Comparison of ENCODE assay signal across 8 cellular contexts in the genomic region with DNA sequence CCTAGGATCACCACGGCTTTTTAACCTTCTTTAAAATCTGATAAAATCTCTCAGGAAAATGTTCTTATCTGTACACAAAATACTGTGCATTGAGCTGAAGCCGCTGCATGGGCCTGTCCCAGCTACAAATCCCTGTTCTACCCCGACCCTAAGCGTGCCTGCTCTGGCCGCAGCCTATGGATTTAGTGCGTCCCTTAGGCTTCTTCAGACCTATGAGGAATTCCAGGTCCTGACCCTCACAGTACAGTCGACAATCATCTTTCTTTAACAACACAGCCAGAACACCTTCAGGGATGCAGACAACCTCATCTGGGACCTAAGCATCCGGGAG. TPM values are rescaled to one million over a fixed set of nuclear protein-coding genes. Genes with fewer than 3 reads are reported as not detected.
A peak's percentile ranks its signal among the peaks of the same experiment; 100 is the strongest.
DNase-seq lines count a peak whose midpoint lies in the region; ATAC-seq and TF ChIP-seq lines count a peak whose summit lies in the region.

No MANE protein-coding gene starts in this region.

- no peaks in the 10 kb centered on the region for H3K36me3 ChIP-seq in BE2C
- no peaks in the 10 kb centered on the region for H3K36me3 ChIP-seq in muscle layer of colon (ENCODE audit: insufficient read depth, low read length)

- H3K27me3 Mint-ChIP-seq in HFFc6 (ENCODE audit: insufficient read depth): no peaks in the 10 kb centered on the region; the same call in 1 of the 2 replicates
- H3K27me3 Mint-ChIP-seq in activated T-helper 1 cell treated with anti-CD3 and anti-CD28 coated beads, Interleukin-12 subunit alpha, Interleukin-12 subunit beta, Interleukin-2, Interleukin-4 antibody, amounts not matched to agents 30 ng/mL and 10 ng/mL and 1 ng/mL, durations not matched to agents 14 hours and 24 hours and 36 hours (ENCODE audit: insufficient read depth): no peaks in the 10 kb centered on the region

- intact Hi-C loops in activated T-helper 1 cell treated with anti-CD3 and anti-CD28 coated beads, Interleukin-12 subunit alpha, Interleukin-12 subunit beta, Interleukin-2, Interleukin-4 antibody, amounts not matched to agents 30 ng/mL and 10 ng/mL and 1 ng/mL, durations not matched to agents 14 hours and 24 hours and 36 hours (cut with micrococcal nuclease): loop anchor here (1.0 to 2.0 kb wide), 6 partner anchors 29 to 873 kb away; partner anchors contain the start of genes ADCY3, ATAD2B, FAM228B and PFN4

- TF ChIP-seq CTCF in BE2C (IDR thresholded peaks at IDR 0.05; ENCODE audit: low read depth, low read length) (no peak), HFFc6 (IDR thresholded peaks at IDR 0.05) (no peak)

- no peak overlapping the region for H3K27ac ChIP-seq in muscle layer of colon (ENCODE audit: low read depth, low read length)

- H3K9me3 Mint-ChIP-seq in HFFc6: no peaks in the 10 kb centered on the region
- no peaks in the 10 kb centered on the region for H3K9me3 Mint-ChIP-seq in activated T-helper 1 cell treated with anti-CD3 and anti-CD28 coated beads, Interleukin-12 subunit alpha, Interleukin-12 subunit beta, Interleukin-2, Interleukin-4 antibody, amounts not matched to agents 30 ng/mL and 10 ng/mL and 1 ng/mL, durations not matched to agents 14 hours and 24 hours and 36 hours

- H3K4me1 ChIP-seq in BE2C (peaks cover 3% of the 10 kb centered on the region), muscle layer of colon (ENCODE audit: insufficient read depth, low read length) (peaks cover 15% of the 10 kb centered on the region)

- no peak for ATAC-seq in GM19463 (IDR thresholded peaks at IDR 0.05; ENCODE audit: unreplicated experiment)

- peak overlapping the region; percentile 51; the same call in 1 of the 2 replicates for H3K27ac Mint-ChIP-seq in HFFc6
- H3K27ac Mint-ChIP-seq in activated T-helper 1 cell treated with anti-CD3 and anti-CD28 coated beads, Interleukin-12 subunit alpha, Interleukin-12 subunit beta, Interleukin-2, Interleukin-4 antibody, amounts not matched to agents 30 ng/mL and 10 ng/mL and 1 ng/mL, durations not matched to agents 14 hours and 24 hours and 36 hours: peak overlapping the region; percentile 86

- H3K9me3 ChIP-seq in BE2C (no peaks in the 10 kb centered on the region), muscle layer of colon (ENCODE audit: low read length) (no peaks in the 10 kb centered on the region)

- H3K9ac ChIP-seq in muscle layer of colon (ENCODE audit: low read length): no peak overlapping the region

- H3K4me3 ChIP-seq in BE2C (ENCODE audit: low read depth, low read length) (peak overlapping the region; percentile 84), muscle layer of colon (ENCODE audit: low read depth in 1 of 2, low read length in 2 of 2) (peak overlapping the region; percentile 73 to 80)

- H3K4me1 Mint-ChIP-seq in HFFc6 (ENCODE audit: low read depth): peaks cover 31% of the 10 kb centered on the region
- H3K4me1 Mint-ChIP-seq in activated T-helper 1 cell treated with anti-CD3 and anti-CD28 coated beads, Interleukin-12 subunit alpha, Interleukin-12 subunit beta, Interleukin-2, Interleukin-4 antibody, amounts not matched to agents 30 ng/mL and 10 ng/mL and 1 ng/mL, durations not matched to agents 14 hours and 24 hours and 36 hours (ENCODE audit: low read depth): peaks cover 24% of the 10 kb centered on the region

- peaks cover 6% of the 10 kb centered on the region; the same call in 1 of the 2 replicates for H3K36me3 Mint-ChIP-seq in HFFc6 (ENCODE audit: low read depth)
- peaks cover 5% of the 10 kb centered on the region for H3K36me3 Mint-ChIP-seq in activated T-helper 1 cell treated with anti-CD3 and anti-CD28 coated beads, Interleukin-12 subunit alpha, Interleukin-12 subunit beta, Interleukin-2, Interleukin-4 antibody, amounts not matched to agents 30 ng/mL and 10 ng/mL and 1 ng/mL, durations not matched to agents 14 hours and 24 hours and 36 hours (ENCODE audit: low read depth)

- H3K27me3 ChIP-seq in BE2C (no peaks in the 10 kb centered on the region), muscle layer of colon (ENCODE audit: control insufficient read depth in 1 of 2, insufficient read depth in 2 of 2, low read length in 2 of 2) (peaks cover 0 to 5% of the 10 kb centered on the region in 2 donors)

- H3K4me3 Mint-ChIP-seq in HFFc6: peak overlapping the region; percentile 96
- peak overlapping the region; percentile 94 for H3K4me3 Mint-ChIP-seq in activated T-helper 1 cell treated with anti-CD3 and anti-CD28 coated beads, Interleukin-12 subunit alpha, Interleukin-12 subunit beta, Interleukin-2, Interleukin-4 antibody, amounts not matched to agents 30 ng/mL and 10 ng/mL and 1 ng/mL, durations not matched to agents 14 hours and 24 hours and 36 hours

- DNase-seq in BE2C (no peak), HFFc6 (no peak), NCI-H345 (lab: John Stamatoyannopoulos, UW) (no peak), D341Med (ENCODE audit: low spot score) (no peak), NCI-H82 treated with DMSO at 0.1 percent for 48 hours (lab: John Stamatoyannopoulos, UW; ENCODE audit: unreplicated experiment) (no peak)
- no peak for DNase-seq in activated T-helper 1 cell treated with anti-CD3 and anti-CD28 coated beads, Interleukin-12 subunit alpha, Interleukin-12 subunit beta, Interleukin-2, Interleukin-4 antibody, amounts not matched to agents 30 ng/mL and 10 ng/mL and 1 ng/mL, durations not matched to agents 14 hours and 24 hours and 36 hours (ENCODE audit: low spot score)

RNA-seq across cellular contexts. Expression of gene WDCP, which starts 0.5 kb away (rescaled TPM):
- polyA plus RNA-seq in BE2C (2012; ENCODE audit: insufficient read depth, insufficient read length, low read depth): 11.6 TPM
- 10 to 100 TPM; 12.0 to 19.4 (median 13.5) TPM for total RNA-seq in HFFc6 (2021; fragmentation: NEBNext Ultra II Directional; extraction: Animal tissue kit (Norgen Biotek cat#: 25700))
- 21.9 and 23.1 TPM in 2 replicates for total RNA-seq in activated T-helper 1 cell treated with anti-CD3 and anti-CD28 coated beads, Interleukin-12 subunit alpha, Interleukin-12 subunit beta, Interleukin-2, Interleukin-4 antibody, amounts not matched to agents 30 ng/mL and 10 ng/mL and 1 ng/mL, durations not matched to agents 14 hours and 24 hours and 36 hours

RNA-seq across cellular contexts. Expression of gene FKBP1B, which starts 1.9 kb away (rescaled TPM):
- polyA plus RNA-seq in BE2C (2012; ENCODE audit: insufficient read depth, insufficient read length, low read depth): 11.0 TPM
- 1 to 10 TPM; 4.0 to 6.9 (median 5.2) TPM for total RNA-seq in HFFc6 (2021; fragmentation: NEBNext Ultra II Directional; extraction: Animal tissue kit (Norgen Biotek cat#: 25700))
- total RNA-seq in activated T-helper 1 cell treated with anti-CD3 and anti-CD28 coated beads, Interleukin-12 subunit alpha, Interleukin-12 subunit beta, Interleukin-2, Interleukin-4 antibody, amounts not matched to agents 30 ng/mL and 10 ng/mL and 1 ng/mL, durations not matched to agents 14 hours and 24 hours and 36 hours: 0.47 and 0.71 TPM in 2 replicates

RNA-seq across cellular contexts. Expression of gene SF3B6, which starts 28.5 kb away (rescaled TPM):
- polyA plus RNA-seq in BE2C (2012; ENCODE audit: insufficient read depth, insufficient read length, low read depth): 249 TPM
- 100 to 1,000 TPM; 112 to 139 (median 126) TPM for total RNA-seq in HFFc6 (2021; fragmentation: NEBNext Ultra II Directional; extraction: Animal tissue kit (Norgen Biotek cat#: 25700))
- 128 and 145 TPM in 2 replicates for total RNA-seq in activated T-helper 1 cell treated with anti-CD3 and anti-CD28 coated beads, Interleukin-12 subunit alpha, Interleukin-12 subunit beta, Interleukin-2, Interleukin-4 antibody, amounts not matched to agents 30 ng/mL and 10 ng/mL and 1 ng/mL, durations not matched to agents 14 hours and 24 hours and 36 hours

RNA-seq across cellular contexts. Expression of gene TP53I3, which starts 37.0 kb away (rescaled TPM):
- polyA plus RNA-seq in BE2C (2012; ENCODE audit: insufficient read depth, insufficient read length, low read depth): 63.8 TPM
- 10 to 100 TPM; 51.1 to 66.8 (median 61.4) TPM for total RNA-seq in HFFc6 (2021; fragmentation: NEBNext Ultra II Directional; extraction: Animal tissue kit (Norgen Biotek cat#: 25700))
- total RNA-seq in activated T-helper 1 cell treated with anti-CD3 and anti-CD28 coated beads, Interleukin-12 subunit alpha, Interleukin-12 subunit beta, Interleukin-2, Interleukin-4 antibody, amounts not matched to agents 30 ng/mL and 10 ng/mL and 1 ng/mL, durations not matched to agents 14 hours and 24 hours and 36 hours: 0.70 and 0.96 TPM in 2 replicates

RNA-seq across cellular contexts. Expression of gene MFSD2B, which starts 37.8 kb away (rescaled TPM):
- polyA plus RNA-seq in BE2C (2012; ENCODE audit: insufficient read depth, insufficient read length, low read depth): 4.2 TPM
- under 1 TPM; 0.18 to 0.35 (median 0.24) TPM for total RNA-seq in HFFc6 (2021; fragmentation: NEBNext Ultra II Directional; extraction: Animal tissue kit (Norgen Biotek cat#: 25700))
- 0.12 TPM in 1 of 2 replicates, not detected in the other for total RNA-seq in activated T-helper 1 cell treated with anti-CD3 and anti-CD28 coated beads, Interleukin-12 subunit alpha, Interleukin-12 subunit beta, Interleukin-2, Interleukin-4 antibody, amounts not matched to agents 30 ng/mL and 10 ng/mL and 1 ng/mL, durations not matched to agents 14 hours and 24 hours and 36 hours
